Comparison of ENCODE assay signal across 23 cellular contexts in genomic region chr7:37405603-37406122, GRCh38. TPM values are rescaled to one million over a fixed set of nuclear protein-coding genes. Genes with fewer than 3 reads are reported as not detected.
DNase-seq lines count a peak whose midpoint lies in the region; ATAC-seq and TF ChIP-seq lines count a peak whose summit lies in the region.
"Had no signal": no experiment of that assay in that cellular context is flagged by ENCODE, and none has a peak within 500 bp of the region (broad histone marks: within the 10 kb centered on the region; RNA-seq: fewer than 3 reads in every experiment).

No MANE protein-coding gene starts in this region.

- H3K4me3 ChIP-seq in left lung (no peak overlapping the region), spleen (no peak overlapping the region)
- H3K4me3 ChIP-seq: BLaER1 treated with 17β-estradiol and CSF1 and Interleukin-3, amounts not matched to agents 10 nM and 100 nM; PC-9; skin epidermis had no signal

- POLR2A ChIA-PET in activated CD4-positive, alpha-beta memory T cell treated with anti-CD3 and anti-CD28 coated beads for 36 hours (lab: Charles Lee): no interaction called here
- POLR2A ChIA-PET in activated CD4-positive, alpha-beta memory T cell treated with anti-CD3 and anti-CD28 coated beads, Interleukin-2, amount 10 ng/mL, durations not matched to agents 7 days and 5 days (lab: Charles Lee): no interaction called here

- no peak overlapping the region for H3K4me3 Mint-ChIP-seq in activated CD4-positive, alpha-beta memory T cell treated with anti-CD3 and anti-CD28 coated beads for 36 hours
- no peak overlapping the region for H3K4me3 Mint-ChIP-seq in activated CD4-positive, alpha-beta memory T cell treated with anti-CD3 and anti-CD28 coated beads, Interleukin-2, amount 10 ng/mL, durations not matched to agents 7 days and 5 days
- H3K4me3 Mint-ChIP-seq in dendritic cell treated with granulocyte-macrophage colony-stimulating factor and Interleukin-4, amounts not matched to agents 40 ng/mL and 50 ng/mL, for 4 days: no peak overlapping the region
- H3K4me3 Mint-ChIP-seq: mesothelial cell of epicardium had no signal

- peak overlapping the region; percentile 53 for H3K27ac Mint-ChIP-seq in activated CD4-positive, alpha-beta memory T cell treated with anti-CD3 and anti-CD28 coated beads for 36 hours
- H3K27ac Mint-ChIP-seq in activated CD4-positive, alpha-beta memory T cell treated with anti-CD3 and anti-CD28 coated beads, Interleukin-2, amount 10 ng/mL, durations not matched to agents 7 days and 5 days: no peak overlapping the region
- peak overlapping the region; percentile 81 for H3K27ac Mint-ChIP-seq in dendritic cell treated with granulocyte-macrophage colony-stimulating factor and Interleukin-4, amounts not matched to agents 40 ng/mL and 50 ng/mL, for 4 days
- H3K27ac Mint-ChIP-seq: mesothelial cell of epicardium had no signal

- peaks cover 22% of the 10 kb centered on the region for H3K9me3 Mint-ChIP-seq in activated CD4-positive, alpha-beta memory T cell treated with anti-CD3 and anti-CD28 coated beads for 36 hours
- peaks cover 17% of the 10 kb centered on the region for H3K9me3 Mint-ChIP-seq in activated CD4-positive, alpha-beta memory T cell treated with anti-CD3 and anti-CD28 coated beads, Interleukin-2, amount 10 ng/mL, durations not matched to agents 7 days and 5 days
- H3K9me3 Mint-ChIP-seq in dendritic cell treated with granulocyte-macrophage colony-stimulating factor and Interleukin-4, amounts not matched to agents 40 ng/mL and 50 ng/mL, for 4 days: peaks cover 17% of the 10 kb centered on the region
- H3K9me3 Mint-ChIP-seq: immature natural killer cell had no signal

- H3K27me3 ChIP-seq in left lung (no peaks in the 10 kb centered on the region), spleen (replicated peaks in 1 of 7) (no peaks in the 10 kb centered on the region)
- H3K27me3 ChIP-seq: BLaER1 treated with 17β-estradiol and CSF1 and Interleukin-3, amounts not matched to agents 10 nM and 100 nM had no signal

- H3K36me3 Mint-ChIP-seq in activated CD4-positive, alpha-beta memory T cell treated with anti-CD3 and anti-CD28 coated beads for 36 hours: peaks cover 35% of the 10 kb centered on the region
- peaks cover 31% of the 10 kb centered on the region for H3K36me3 Mint-ChIP-seq in activated CD4-positive, alpha-beta memory T cell treated with anti-CD3 and anti-CD28 coated beads, Interleukin-2, amount 10 ng/mL, durations not matched to agents 7 days and 5 days (ENCODE audit: low read depth)
- H3K36me3 Mint-ChIP-seq in dendritic cell treated with granulocyte-macrophage colony-stimulating factor and Interleukin-4, amounts not matched to agents 40 ng/mL and 50 ng/mL, for 4 days (ENCODE audit: low read depth): peaks cover 26% of the 10 kb centered on the region
- H3K36me3 Mint-ChIP-seq: mesothelial cell of epicardium had no signal

- H3K4me1 Mint-ChIP-seq in activated CD4-positive, alpha-beta memory T cell treated with anti-CD3 and anti-CD28 coated beads for 36 hours (ENCODE audit: low read depth): peaks cover 58% of the 10 kb centered on the region
- H3K4me1 Mint-ChIP-seq in activated CD4-positive, alpha-beta memory T cell treated with anti-CD3 and anti-CD28 coated beads, Interleukin-2, amount 10 ng/mL, durations not matched to agents 7 days and 5 days: peaks cover 39% of the 10 kb centered on the region
- peaks cover 61% of the 10 kb centered on the region for H3K4me1 Mint-ChIP-seq in dendritic cell treated with granulocyte-macrophage colony-stimulating factor and Interleukin-4, amounts not matched to agents 40 ng/mL and 50 ng/mL, for 4 days (ENCODE audit: low read depth)

- TF ChIP-seq CTCF in left lung (IDR thresholded peaks at IDR 0.05): no peak
- no peak for TF ChIP-seq CTCF in spleen (IDR thresholded peaks at IDR 0.05 in 8 of 11, conservative IDR thresholded peaks at IDR 0.05 in 3 of 11)

- H3K9me3 ChIP-seq in left lung (peaks cover 0 to 6% of the 10 kb centered on the region in 2 donors), spleen (peaks cover 0 to 16% (median 7%) of the 10 kb centered on the region in 8 donors)

- H3K36me3 ChIP-seq in left lung (no peaks in the 10 kb centered on the region), spleen (peaks cover 0 to 9% (median 0%) of the 10 kb centered on the region in 6 donors)

- no peaks in the 10 kb centered on the region for H3K27me3 Mint-ChIP-seq in activated CD4-positive, alpha-beta memory T cell treated with anti-CD3 and anti-CD28 coated beads for 36 hours
- H3K27me3 Mint-ChIP-seq in activated CD4-positive, alpha-beta memory T cell treated with anti-CD3 and anti-CD28 coated beads, Interleukin-2, amount 10 ng/mL, durations not matched to agents 7 days and 5 days: no peaks in the 10 kb centered on the region
- no peaks in the 10 kb centered on the region for H3K27me3 Mint-ChIP-seq in dendritic cell treated with granulocyte-macrophage colony-stimulating factor and Interleukin-4, amounts not matched to agents 40 ng/mL and 50 ng/mL, for 4 days

- TF ChIP-seq POLR2A in spleen (IDR thresholded peaks at IDR 0.05): no peak

- intact Hi-C loops in activated CD4-positive, alpha-beta memory T cell treated with anti-CD3 and anti-CD28 coated beads for 36 hours (cut with micrococcal nuclease): no loop called here
- intact Hi-C loops in dendritic cell treated with granulocyte-macrophage colony-stimulating factor and Interleukin-4, amounts not matched to agents 40 ng/mL and 50 ng/mL, for 4 days (cut with micrococcal nuclease): no loop called here
- intact Hi-C loops in left lung (cut with DNase I) (no loop called here), spleen (cut with DNase I; ENCODE audit: low total_unique reads) (no loop called here)

- no peak for DNase-seq in activated CD4-positive, alpha-beta memory T cell treated with anti-CD3 and anti-CD28 coated beads for 36 hours
- DNase-seq in activated CD4-positive, alpha-beta memory T cell treated with anti-CD3 and anti-CD28 coated beads, Interleukin-2, amount 10 ng/mL, durations not matched to agents 7 days and 5 days: no peak
- DNase-seq in left lung: no peak
- no peak for DNase-seq in spleen
- DNase-seq in SHP77 treated with DMSO at 0.1 percent for 48 hours (lab: John Stamatoyannopoulos, UW): no peak
- no peak for DNase-seq in NCI-H748 (lab: John Stamatoyannopoulos, UW; ENCODE audit: unreplicated experiment)
- DNase-seq: 8988T; activated CD4-positive, alpha-beta T cell treated with anti-CD3 and anti-CD28 coated beads, Interleukin-2, amount 50 U/mL, for 1 hour; activated T-cell treated with anti-CD3 and anti-CD28 coated beads, Interleukin-2, amount 50 U/mL, for 72 hours; DMS53; MM.1S; NCI-H2029 treated with DMSO at 0.1 percent for 48 hours; NCI-H526; occipital lobe; PC-9; SK-N-SH; T1000 had no signal

- 59 to 78% (median 72%) methylated on average over 9 of the region's 9 CpGs for WGBS in spleen, 5 donors

- CTCF ChIA-PET in activated CD4-positive, alpha-beta memory T cell treated with anti-CD3 and anti-CD28 coated beads for 36 hours (lab: Charles Lee): interaction anchor here (1.0 to 1.3 kb wide), 2 partner anchors 12 to 42 kb away, joined by 3 read pairs; no protein-coding TSS in a partner anchor
- CTCF ChIA-PET in activated CD4-positive, alpha-beta memory T cell treated with anti-CD3 and anti-CD28 coated beads, Interleukin-2, amount 10 ng/mL, durations not matched to agents 7 days and 5 days (lab: Charles Lee): no interaction called here

- ATAC-seq in left lung (peak; percentile 58), GM18907 (IDR thresholded peaks at IDR 0.05; ENCODE audit: unreplicated experiment) (no peak)
- ATAC-seq: activated T-cell treated with anti-CD3 and anti-CD28 coated beads, Interleukin-2, amount 50 U/mL, for 72 hours had no signal

- no peak overlapping the region for H3K27ac ChIP-seq in left lung
- H3K27ac ChIP-seq in spleen: peak overlapping the region in 6 of 8 donors; percentile 9 to 61 (median 36)
- H3K27ac ChIP-seq: BLaER1 treated with 17β-estradiol and CSF1 and Interleukin-3, amounts not matched to agents 10 nM and 100 nM; PC-9 had no signal

- H3K4me1 ChIP-seq in left lung (peaks cover 9 to 43% of the 10 kb centered on the region in 2 donors), spleen (peaks cover 34 to 76% (median 54%) of the 10 kb centered on the region in 6 donors)

RNA-seq across cellular contexts. Expression of gene ELMO1, which starts 43.0 kb away (rescaled TPM):
- total RNA-seq in activated CD4-positive, alpha-beta memory T cell treated with anti-CD3 and anti-CD28 coated beads for 36 hours: 10 to 100 TPM; 88.7 to 93.3 TPM
- total RNA-seq in activated CD4-positive, alpha-beta memory T cell treated with anti-CD3 and anti-CD28 coated beads, Interleukin-2, amount 10 ng/mL, durations not matched to agents 7 days and 5 days: 100 to 1,000 TPM; 100 to 102 TPM
- total RNA-seq in left lung (10 to 100 TPM; 18.2 to 51.4 TPM), spleen (100 to 1,000 TPM; 137 to 494 (median 229) TPM)
- polyA plus RNA-seq in spleen: 10 to 100 TPM; 26.0 to 39.4 (median 26.5) TPM

Comparison
In these comparisons a context has a peak if more than half of its experiments do, and no peak if none do; other contexts are left out.
1. H3K27ac ChIP-seq: peak in spleen (6 of 8); none in left lung (0 of 2).